9 cellular contexts compared by ENCODE assay signal in genomic region chr20:50635676-50636600, GRCh38. TPM values are rescaled to one million over a fixed set of nuclear protein-coding genes. Genes with fewer than 3 reads are reported as not detected.
A peak's percentile ranks its signal among the peaks of the same experiment; 100 is the strongest.
DNase-seq lines count a peak whose midpoint lies in the region; ATAC-seq and TF ChIP-seq lines count a peak whose summit lies in the region.
"Had no signal": no experiment of that assay in that cellular context is flagged by ENCODE, and none has a peak within 500 bp of the region (broad histone marks: within the 10 kb centered on the region; RNA-seq: fewer than 3 reads in every experiment).

No MANE protein-coding gene starts in this region.

- H3K27ac Mint-ChIP-seq in activated T-cell treated with anti-CD3 and anti-CD28 coated beads, Interleukin-2, amount 50 U/mL, for 24 hours: no peak overlapping the region
- no peak overlapping the region for H3K27ac Mint-ChIP-seq in osteocyte (ENCODE audit: unreplicated experiment)

- H3K4me2 ChIP-seq in PC-3 (ENCODE audit: low read length): peak overlapping the region; percentile 70

- ATAC-seq in PC-3 (peak; percentile 63), GM19452 (IDR thresholded peaks at IDR 0.05; ENCODE audit: unreplicated experiment) (no peak), GM18505 (IDR thresholded peaks at IDR 0.05; ENCODE audit: unreplicated experiment) (no peak)

- H3K9ac ChIP-seq in PC-3 (ENCODE audit: low read length): no peak overlapping the region

- peak; percentile 99 for TF ChIP-seq CTCF in PC-3 (conservative IDR thresholded peaks at IDR 0.05; ENCODE audit: low read depth, low read length)
- TF ChIP-seq CTCF in osteocyte (IDR thresholded peaks at IDR 0.05): peak; percentile 81

- no peaks in the 10 kb centered on the region for H3K27me3 ChIP-seq in PC-3 (ENCODE audit: low read length)

- no peaks in the 10 kb centered on the region for H3K36me3 ChIP-seq in PC-3 (ENCODE audit: low read depth, low read length)

- BruUV-seq in PC-3 (replicated peaks; lab: Mats Ljungman, UMichigan): no TSS peak

- H3K79me2 ChIP-seq in PC-3 (ENCODE audit: low read length): no peaks in the 10 kb centered on the region

- no peaks in the 10 kb centered on the region for H3K4me1 Mint-ChIP-seq in activated T-cell treated with anti-CD3 and anti-CD28 coated beads, Interleukin-2, amount 50 U/mL, for 24 hours (ENCODE audit: low read depth)
- H3K4me1 Mint-ChIP-seq in osteocyte (ENCODE audit: unreplicated experiment): peaks cover 29% of the 10 kb centered on the region

- intact Hi-C loops in PC-3 (cut with micrococcal nuclease): no loop called here

- H3K27ac ChIP-seq in PC-3 (ENCODE audit: low read length): no peak overlapping the region

- H4K20me1 ChIP-seq in PC-3 (ENCODE audit: low read length): no peaks in the 10 kb centered on the region

- H3K9me3 ChIP-seq in PC-3 (ENCODE audit: low read length): no peaks in the 10 kb centered on the region

- TF ChIP-seq POLR2A in GM18505 (IDR thresholded peaks at IDR 0.05; ENCODE audit: borderline replicate concordance, extremely low read depth, insufficient read depth, insufficient read length): no peak

- CTCF ChIA-PET in PC-3 (lab: Charles Lee): interaction anchor here (0.6 to 1.2 kb wide), 5 partner anchors 10 to 113 kb away, joined by 3 to 6 read pairs (median 3); no protein-coding TSS in a partner anchor

- H3K9me3 Mint-ChIP-seq in activated T-cell treated with anti-CD3 and anti-CD28 coated beads, Interleukin-2, amount 50 U/mL, for 24 hours: no peaks in the 10 kb centered on the region
- H3K9me3 Mint-ChIP-seq in osteocyte (ENCODE audit: unreplicated experiment): no peaks in the 10 kb centered on the region

- H3K4me1 ChIP-seq in PC-3 (ENCODE audit: insufficient read depth, low read length): peaks cover 12% of the 10 kb centered on the region; the same call in 1 of the 2 replicates

- H3K36me3 Mint-ChIP-seq in activated T-cell treated with anti-CD3 and anti-CD28 coated beads, Interleukin-2, amount 50 U/mL, for 24 hours (ENCODE audit: low read depth): no peaks in the 10 kb centered on the region
- H3K36me3 Mint-ChIP-seq in osteocyte (ENCODE audit: unreplicated experiment): no peaks in the 10 kb centered on the region

- H3K4me3 Mint-ChIP-seq in activated T-cell treated with anti-CD3 and anti-CD28 coated beads, Interleukin-2, amount 50 U/mL, for 24 hours: no peak overlapping the region
- no peak overlapping the region for H3K4me3 Mint-ChIP-seq in osteocyte (ENCODE audit: unreplicated experiment)

- peak overlapping the region; percentile 60 for H2AFZ ChIP-seq in PC-3 (ENCODE audit: low read length)

- POLR2A ChIA-PET in PC-3 (lab: Charles Lee; ENCODE audit: unreplicated experiment): no interaction called here

- H3K9me2 ChIP-seq in PC-3 (replicated peaks; ENCODE audit: low read length): no peaks in the 10 kb centered on the region

- no peaks in the 10 kb centered on the region for H3F3A ChIP-seq in PC-3 (ENCODE audit: low read length, unreplicated experiment)

- H3K4me3 ChIP-seq in PC-3 (ENCODE audit: low read length): peak overlapping the region; percentile 52

- peak; percentile 76 for DNase-seq in COLO668 (lab: John Stamatoyannopoulos, UW; ENCODE audit: unreplicated experiment)
- DNase-seq in HT-29 (ENCODE audit: low spot score): peak; percentile 89
- DNase-seq in PC-3: peak; percentile 80
- peak; percentile 73 for DNase-seq in activated T-cell treated with anti-CD3 and anti-CD28 coated beads, Interleukin-2, amount 50 U/mL, for 24 hours
- peak; percentile 49 for DNase-seq in fibroblast of peridontal ligament (ENCODE audit: extremely low read depth)
- DNase-seq in osteocyte (ENCODE audit: extremely low spot score, unreplicated experiment): peak; percentile 89

- H3K27me3 Mint-ChIP-seq in activated T-cell treated with anti-CD3 and anti-CD28 coated beads, Interleukin-2, amount 50 U/mL, for 24 hours: peaks cover 5% of the 10 kb centered on the region
- peaks cover 28% of the 10 kb centered on the region for H3K27me3 Mint-ChIP-seq in osteocyte (ENCODE audit: unreplicated experiment)

RNA-seq across cellular contexts. Expression of gene RIPOR3, which starts 55.4 kb away (rescaled TPM):
- 0.31 and 0.39 TPM in 2 replicates for total RNA-seq in HT-29 (2014; rRNA removed; shearing (Covaris generic))
- total RNA-seq in PC-3 (2014; rRNA removed): 0.04 TPM in 1 of 2 replicates, not detected in the other
- 0.11 and 0.37 TPM in 2 replicates for total RNA-seq in osteocyte
- total RNA-seq: T-helper 1 cell treated with Interleukin-12 subunit alpha and Interleukin-12 subunit beta and Interleukin-4 antibody, amounts not matched to agents 30 ng/mL and 1 ng/mL, for 36 hours had no signal
